8 cellular contexts compared by ENCODE assay signal in genomic region chr17:19977360-19978205, GRCh38. TPM values are rescaled to one million over a fixed set of nuclear protein-coding genes. Genes with fewer than 3 reads are reported as not detected.
DNase-seq lines count a peak whose midpoint lies in the region; ATAC-seq and FAIRE-seq lines count a peak whose summit lies in the region.

Gene AKAP10, minus strand, starts transcription at chr17:19977828. Its CDS starts 149 bp downstream, at chr17:19977679.

- H3K4me3 ChIP-seq in NT2/D1 (ENCODE audit: insufficient read length, low read depth): peak within 1 kb of the TSS; percentile 87
- peak within 1 kb of the TSS; percentile 83 for H3K4me3 ChIP-seq in mononuclear cell (ENCODE audit: low read length)

- peaks cover 23% of the 10 kb centered on the region for H3K36me3 ChIP-seq in NT2/D1 (ENCODE audit: insufficient read depth, insufficient read length, low read length)

- no peaks in the 10 kb centered on the region for H3K4me1 ChIP-seq in NT2/D1 (ENCODE audit: insufficient read depth, insufficient read length)
- peaks cover 70% of the 10 kb centered on the region for H3K4me1 ChIP-seq in mononuclear cell (ENCODE audit: insufficient read depth, low read length)

- peak; percentile 71 for ATAC-seq in GM21367 (IDR thresholded peaks at IDR 0.05; ENCODE audit: unreplicated experiment)

- in situ Hi-C loops in Caki2 (cut with HindIII; ENCODE audit: low pct_unique_long_range_greater_than_20kb, low sequenced_read_pairs): no loop called here

- H3K9me3 ChIP-seq in NT2/D1 (ENCODE audit: insufficient read depth, low read length) (peaks cover 16% of the 10 kb centered on the region; the same call in 1 of the 2 replicates), mononuclear cell (ENCODE audit: low read depth, low read length) (no peaks in the 10 kb centered on the region)

- H3K9ac ChIP-seq in NT2/D1 (ENCODE audit: insufficient read length, low read depth): peak within 1 kb of the TSS; percentile 96

- peak; percentile 74 for DNase-seq in Caki2 (ENCODE audit: low read depth)
- peak; percentile 95 for DNase-seq in HTR-8/SVneo (ENCODE audit: insufficient read length, low spot score)
- DNase-seq in NT2/D1 (ENCODE audit: low read depth, low spot score): peak; percentile 60
- peak; percentile 94 for DNase-seq in activated CD8-positive, alpha-beta memory T cell treated with anti-CD3 and anti-CD28 coated beads, Interleukin-2, amount 50 U/mL, for 4 hours
- DNase-seq in epidermal melanocyte (ENCODE audit: insufficient read length, low spot score): peak; percentile 81
- peak; percentile 86 to 91 for DNase-seq in stimulated activated CD8-positive, alpha-beta memory T cell treated with anti-CD3 and anti-CD28 coated beads, Interleukin-4, amount 100 ng/mL, for 1 hour (ENCODE audit: low read depth in 2 of 2, low spot score in 1 of 2)

- FAIRE-seq in HTR-8/SVneo (lab: Jason Lieb, UNC): peak; percentile 82

- no peaks in the 10 kb centered on the region for H3K27me3 ChIP-seq in NT2/D1 (ENCODE audit: insufficient read depth, insufficient read length)
- no peaks in the 10 kb centered on the region for H3K27me3 ChIP-seq in mononuclear cell (ENCODE audit: insufficient read depth, low read length)

RNA-seq across cellular contexts. Expression of gene AKAP10, which starts in this region (rescaled TPM):
- 7.5 and 11.4 TPM in 2 replicates for total RNA-seq in Caki2 (2014; rRNA removed; shearing (Covaris generic); ENCODE audit: low replicate concordance)
- total RNA-seq in mononuclear cell: 29.0 TPM

Comparison
In these comparisons a context has a peak if more than half of its experiments do, and no peak if none do; other contexts are left out.
1. Peak in every context shown above with its lines: DNase-seq, ATAC-seq and H3K4me3 ChIP-seq.